ENCODE assay signal across 1 cellular context in genomic region chr10:72753760-72754231, GRCh38.
TF ChIP-seq lines count a peak whose summit lies in the region.

No MANE protein-coding gene starts in this region.

TF ChIP-seq in K562, 482 proteins besides CTCF, POLR2A, EP300 and RAD21 (continued from another document and continues in another):
- TF ChIP-seq HMGXB4 (CRISPR knock-in tag; IDR thresholded peaks at IDR 0.05) (no peak), ATF6 (CRISPR knock-in tag; IDR thresholded peaks at IDR 0.05) (no peak), AFF4 (CRISPR knock-in tag; IDR thresholded peaks at IDR 0.05) (no peak), RBFOX2 (IDR thresholded peaks at IDR 0.05; ENCODE audit: low read depth, low read length) (no peak), ZNF764 (CRISPR knock-in tag; IDR thresholded peaks at IDR 0.05; ENCODE audit: low read depth) (no peak), JUND (IDR thresholded peaks at IDR 0.05; ENCODE audit: borderline replicate concordance, low read depth, low read length) (0 out of 2 replicates have a peak, but pooled peaks have one; percentile 12), JUND (tag; IDR thresholded peaks at IDR 0.05; ENCODE audit: borderline replicate concordance, low read depth, low read length) (no peak), NEUROD1 (IDR thresholded peaks at IDR 0.05; ENCODE audit: borderline replicate concordance, low read depth, low read length, partially characterized antibody) (no peak), NFIX (CRISPR knock-in tag; IDR thresholded peaks at IDR 0.05; ENCODE audit: low read depth) (no peak), NR0B1 (IDR thresholded peaks at IDR 0.05; ENCODE audit: partially characterized antibody) (no peak), KDM5B (IDR thresholded peaks at IDR 0.05; ENCODE audit: insufficient replicate concordance, low read depth, low read length) (no peak), ZNF778 (CRISPR knock-in tag; IDR thresholded peaks at IDR 0.05) (no peak), ZNF444 (CRISPR knock-in tag; IDR thresholded peaks at IDR 0.05) (no peak), ARID4B (CRISPR knock-in tag; IDR thresholded peaks at IDR 0.05) (no peak), ZKSCAN3 (CRISPR knock-in tag; IDR thresholded peaks at IDR 0.05) (no peak), IRF9 (tag; IDR thresholded peaks at IDR 0.05) (no peak), FOSL1 (tag; conservative IDR thresholded peaks at IDR 0.05) (no peak), SRSF7 (optimal IDR thresholded peaks at IDR 0.05; ENCODE audit: low read depth, low read length) (no peak), ZNF24 (IDR thresholded peaks at IDR 0.05) (no peak), SREBF2 (CRISPR knock-in tag; IDR thresholded peaks at IDR 0.05) (no peak), PRPF4 (IDR thresholded peaks at IDR 0.05; ENCODE audit: insufficient read depth, low read depth, low read length, poor library complexity, severe bottlenecking) (no peak), RBM22 (IDR thresholded peaks at IDR 0.05; ENCODE audit: low read depth, low read length, poor library complexity, severe bottlenecking) (no peak), ZFPM2 (CRISPR knock-in tag; IDR thresholded peaks at IDR 0.05) (no peak), MNT (conservative IDR thresholded peaks at IDR 0.05) (no peak), MTA3 (IDR thresholded peaks at IDR 0.05; ENCODE audit: borderline replicate concordance) (no peak), ZNF785 (CRISPR knock-in tag; IDR thresholded peaks at IDR 0.05) (no peak), GTF3C2 (IDR thresholded peaks at IDR 0.05; ENCODE audit: borderline replicate concordance, extremely low read depth, insufficient read length) (no peak), SMAD2 (IDR thresholded peaks at IDR 0.05; ENCODE audit: low read depth, low read length) (no peak), ZFP36 (IDR thresholded peaks at IDR 0.05; ENCODE audit: low read depth, low read length, partially characterized antibody) (no peak), PCBP1 (IDR thresholded peaks at IDR 0.05; ENCODE audit: low read depth, low read length, poor library complexity, severe bottlenecking) (no peak), SRSF3 (IDR thresholded peaks at IDR 0.05; ENCODE audit: insufficient read depth, low read length) (no peak), HDAC1 (IDR thresholded peaks at IDR 0.05) (peak in 1 of 2 experiments; percentile 57; a peak in 2 of 4 replicates), KLF16 (IDR thresholded peaks at IDR 0.05) (no peak), TFAM (CRISPR knock-in tag; conservative IDR thresholded peaks at IDR 0.05) (no peak), SMARCA4 (IDR thresholded peaks at IDR 0.05) (peak; percentile 40; the same call in 1 of the 2 replicates), POLR2B (IDR thresholded peaks at IDR 0.05; ENCODE audit: low read depth, partially characterized antibody) (no peak), DPF2 (IDR thresholded peaks at IDR 0.05) (peak; percentile 53; the same call in 1 of the 2 replicates), NFATC3 (IDR thresholded peaks at IDR 0.05) (no peak), ZNF253 (CRISPR knock-in tag; conservative IDR thresholded peaks at IDR 0.05) (no peak), GATAD2A (IDR thresholded peaks at IDR 0.05) (no peak), PHF21A (IDR thresholded peaks at IDR 0.05; ENCODE audit: borderline replicate concordance, low read depth) (no peak), KAT2B (IDR thresholded peaks at IDR 0.05; ENCODE audit: low read depth, low read length) (no peak), IFI16 (CRISPR knock-in tag; IDR thresholded peaks at IDR 0.05) (no peak), YBX1 (IDR thresholded peaks at IDR 0.05) (no peak), ZNF280B (CRISPR knock-in tag; IDR thresholded peaks at IDR 0.05) (no peak), PPARD (CRISPR knock-in tag; IDR thresholded peaks at IDR 0.05) (no peak), HDGF (IDR thresholded peaks at IDR 0.05) (no peak)
